In genomic region chr18:49613741-49614151, GRCh38 we compare ENCODE assay signal across 15 cellular contexts. TPM values are rescaled to one million over a fixed set of nuclear protein-coding genes. Genes with fewer than 3 reads are reported as not detected.
DNase-seq lines count a peak whose midpoint lies in the region; ATAC-seq, FAIRE-seq and TF ChIP-seq lines count a peak whose summit lies in the region.
"Had no signal": no experiment of that assay in that cellular context is flagged by ENCODE, and none has a peak within 500 bp of the region (broad histone marks: within the 10 kb centered on the region; RNA-seq: fewer than 3 reads in every experiment).

No MANE protein-coding gene starts in this region.

- H3K79me1 ChIP-seq in H1 (ENCODE audit: low read depth, low read length) = no peaks in the 10 kb centered on the region

- no peak overlapping the region for H3K23ac ChIP-seq in H1 (ENCODE audit: insufficient read length)

- DNase-seq in DMS 273 (lab: John Stamatoyannopoulos, UW; ENCODE audit: unreplicated experiment) (peak; percentile 26), DMS 273 treated with DMSO at 0.1 percent for 48 hours (lab: John Stamatoyannopoulos, UW) (no peak), NCI-H2171 (lab: John Stamatoyannopoulos, UW) (peak; percentile 24), H1 (ENCODE audit: low read depth in 1 of 2, low spot score in 2 of 2) (no peak), neural crest cell (ENCODE audit: low read depth, low spot score) (no peak), OCI-LY7 (ENCODE audit: low spot score) (no peak), epidermal melanocyte (ENCODE audit: insufficient read length, low spot score) (no peak), T-helper 17 cell (no peak)
- DNase-seq: activated naive CD8-positive, alpha-beta T cell treated with anti-CD3 and anti-CD28 coated beads, Interleukin-2, amount 50 U/mL, for 24 hours; GF-D8; stimulated activated CD4-positive, alpha-beta T cell treated with anti-CD3 and anti-CD28 coated beads, Interleukin-15, amount 100 ng/mL, for 24 hours; testis had no signal

- H3K4me1 Mint-ChIP-seq in neural crest cell (peaks cover 31% of the 10 kb centered on the region), T-helper 17 cell (peaks cover 7% of the 10 kb centered on the region)
- H3K4me1 Mint-ChIP-seq: activated naive CD8-positive, alpha-beta T cell treated with anti-CD3 and anti-CD28 coated beads, Interleukin-2, amount 50 U/mL, for 24 hours had no signal

- H3K27me3 ChIP-seq in H1 (replicated peaks in 1 of 4; ENCODE audit: control insufficient read depth in 3 of 4, extremely low read depth in 1 of 4, insufficient read depth in 3 of 4, low read length in 3 of 4) = peaks cover 0 to 2% (median 0%) of the 10 kb centered on the region in 4 experiments; a peak in 1 of 7 replicates
- H3K27me3 ChIP-seq: testis had no signal

- H3K27me3 Mint-ChIP-seq in neural crest cell (ENCODE audit: low read depth) = no peaks in the 10 kb centered on the region
- peaks cover 36% of the 10 kb centered on the region for H3K27me3 Mint-ChIP-seq in T-helper 17 cell
- H3K27me3 Mint-ChIP-seq: activated naive CD8-positive, alpha-beta T cell treated with anti-CD3 and anti-CD28 coated beads, Interleukin-2, amount 50 U/mL, for 24 hours had no signal

- WGBS in H1 (ENCODE audit: extremely low coverage in 1 of 2, insufficient coverage in 1 of 2, insufficient read length in 1 of 2, insufficient replicate concordance in 2 of 2, low coverage in 1 of 2, low lambda C conversion rate in 2 of 2, missing lambda C conversion rate in 1 of 2), 2 experiments = 35% methylated on average over 3 of the region's 3 CpGs; no CpG with 5 or more reads in 1 of the 2 experiments

- 0 out of 2 replicates have a peak overlapping the region, but pooled peaks have one; percentile 17 for H2AK5ac ChIP-seq in H1 (ENCODE audit: low read depth, low read length)

- no peak overlapping the region for H3K56ac ChIP-seq in H1 (replicated peaks; ENCODE audit: insufficient read length, low read depth, low read length)

- H3K9me3 Mint-ChIP-seq in neural crest cell = no peaks in the 10 kb centered on the region
- H3K9me3 Mint-ChIP-seq: activated naive CD8-positive, alpha-beta T cell treated with anti-CD3 and anti-CD28 coated beads, Interleukin-2, amount 50 U/mL, for 24 hours had no signal

- H4K5ac ChIP-seq in H1 (ENCODE audit: insufficient read length, low read depth, low read length) = no peak overlapping the region

- TF ChIP-seq RAD21 in H1 (IDR thresholded peaks at IDR 0.05 in 1 of 2, conservative IDR thresholded peaks at IDR 0.05 in 1 of 2; ENCODE audit: low read depth in 2 of 2, low read length in 2 of 2) = no peak

- no peak for TF ChIP-seq CTCF in H1 (IDR thresholded peaks at IDR 0.05; ENCODE audit: control extremely low read depth in 1 of 3, insufficient read depth in 1 of 3, low read depth in 1 of 3, low read length in 3 of 3)
- no peak for TF ChIP-seq CTCF in neural crest cell (conservative IDR thresholded peaks at IDR 0.05)
- TF ChIP-seq CTCF in OCI-LY7 (conservative IDR thresholded peaks at IDR 0.05; ENCODE audit: low read length) = no peak

- H2BK20ac ChIP-seq in H1 (ENCODE audit: low read length) = peak overlapping the region; percentile 15; the same call in 1 of the 2 replicates

- H3K9ac ChIP-seq in H1 (replicated peaks in 1 of 4; ENCODE audit: extremely low read depth in 1 of 4, low read depth in 3 of 4, low read length in 3 of 4) = no peak overlapping the region; a peak in 1 of 7 replicates
- H3K9ac ChIP-seq: parathyroid adenoma had no signal

- H3K9me3 ChIP-seq in H1 (ENCODE audit: insufficient read depth in 2 of 2, low read depth in 1 of 2, low read length in 1 of 2) (no peaks in the 10 kb centered on the region), OCI-LY7 (ENCODE audit: low read length) (no peaks in the 10 kb centered on the region), T-helper 17 cell (ENCODE audit: control insufficient read depth, low read length, poor library complexity, severe bottlenecking) (no peaks in the 10 kb centered on the region)
- H3K9me3 ChIP-seq: testis had no signal

- no peak for TF ChIP-seq EP300 in H1 (IDR thresholded peaks at IDR 0.05; ENCODE audit: borderline replicate concordance in 1 of 2, low read depth in 2 of 2, low read length in 2 of 2)

- H3K4me1 ChIP-seq in H1 (replicated peaks in 1 of 4; ENCODE audit: control insufficient read depth in 3 of 4, insufficient read depth in 4 of 4, low read length in 3 of 4) = peaks cover 10 to 25% (median 21%) of the 10 kb centered on the region in 4 experiments
- H3K4me1 ChIP-seq in OCI-LY7 (ENCODE audit: insufficient read depth, low read length, poor library complexity, severe bottlenecking) = no peaks in the 10 kb centered on the region
- H3K4me1 ChIP-seq: parathyroid adenoma had no signal

- H3K4me3 Mint-ChIP-seq in neural crest cell = peak overlapping the region; percentile 14
- no peak overlapping the region for H3K4me3 Mint-ChIP-seq in T-helper 17 cell
- H3K4me3 Mint-ChIP-seq: activated naive CD8-positive, alpha-beta T cell treated with anti-CD3 and anti-CD28 coated beads, Interleukin-2, amount 50 U/mL, for 24 hours had no signal

- FAIRE-seq in H1 (lab: Jason Lieb, UNC) = no peak

- H3K27ac Mint-ChIP-seq in neural crest cell (ENCODE audit: unreplicated experiment) (peak overlapping the region; percentile 15), T-helper 17 cell (no peak overlapping the region)
- H3K27ac Mint-ChIP-seq: activated naive CD8-positive, alpha-beta T cell treated with anti-CD3 and anti-CD28 coated beads, Interleukin-2, amount 50 U/mL, for 24 hours had no signal

- H2AFZ ChIP-seq in H1 (ENCODE audit: low read length) = no peak overlapping the region
- H2AFZ ChIP-seq in OCI-LY7 (ENCODE audit: low read length) = no peak overlapping the region
- H2AFZ ChIP-seq: parathyroid adenoma had no signal

- H3K27ac ChIP-seq in H1 (ENCODE audit: low read depth, low read length) (no peak overlapping the region), OCI-LY7 (ENCODE audit: low read depth, low read length, poor library complexity, severe bottlenecking) (no peak overlapping the region)
- H3K27ac ChIP-seq: 22Rv1, parathyroid adenoma, testis had no signal

- intact Hi-C loops in OCI-LY7 (cut with micrococcal nuclease; ENCODE audit: unreplicated experiment) = no loop called here

- H4K8ac ChIP-seq in H1 (ENCODE audit: extremely low read depth, insufficient read depth, low read length) = no peak overlapping the region

- no peaks in the 10 kb centered on the region for H3K9me2 ChIP-seq in OCI-LY7 (ENCODE audit: insufficient read depth, low read length)

- no peak for TF ChIP-seq POLR2A in H1 (IDR thresholded peaks at IDR 0.05; ENCODE audit: control extremely low read depth in 1 of 2, low read depth in 2 of 2, low read length in 2 of 2)

- POLR2A ChIA-PET in H1 (lab: Charles Lee; ENCODE audit: partially characterized antibody) = interaction anchor here (1.2 to 2.0 kb wide), 4 partner anchors 17 to 127 kb away, joined by 3 to 4 read pairs (median 3); partner anchors contain the start of gene C18orf32
- POLR2A ChIA-PET in OCI-LY7 (lab: Charles Lee) = no interaction called here

- BruUV-seq in OCI-LY7 (replicated peaks; lab: Mats Ljungman, UMichigan) = no TSS peak

- no peak for ATAC-seq in T-helper 17 cell
- ATAC-seq: activated naive CD8-positive, alpha-beta T cell treated with anti-CD3 and anti-CD28 coated beads, Interleukin-2, amount 50 U/mL, for 24 hours had no signal

- H3K36me3 ChIP-seq in H1 (ENCODE audit: control insufficient read depth in 2 of 4, insufficient read depth in 4 of 4, low read length in 3 of 4) (no peaks in the 10 kb centered on the region), OCI-LY7 (ENCODE audit: insufficient read depth, low read length) (no peaks in the 10 kb centered on the region)

- no peak overlapping the region for H3K14ac ChIP-seq in H1 (ENCODE audit: insufficient read length)

- peak overlapping the region; percentile 4 for H3K4ac ChIP-seq in H1 (replicated peaks; ENCODE audit: insufficient read length, low read depth, low read length)

- peak overlapping the region; percentile 1; the same call in 1 of the 2 replicates for H3K18ac ChIP-seq in H1 (ENCODE audit: extremely low read depth, low read length)

- H2BK5ac ChIP-seq in H1 (ENCODE audit: low read depth, low read length) = peak overlapping the region; percentile 32; the same call in 1 of the 2 replicates

- H4K91ac ChIP-seq in H1 (replicated peaks; ENCODE audit: insufficient read length, low read length) = no peak overlapping the region

- H3K79me2 ChIP-seq in H1 (ENCODE audit: control insufficient read depth in 1 of 2, insufficient read depth in 2 of 2, low read length in 2 of 2) = no peaks in the 10 kb centered on the region
- no peaks in the 10 kb centered on the region for H3K79me2 ChIP-seq in OCI-LY7 (ENCODE audit: insufficient read depth, low read depth, low read length)
- H3K79me2 ChIP-seq: parathyroid adenoma had no signal

- no peaks in the 10 kb centered on the region for H3K23me2 ChIP-seq in H1 (ENCODE audit: low read depth, low read length)

- CTCF ChIA-PET in H1 (lab: Charles Lee; ENCODE audit: partially characterized antibody) (interaction anchor here (0.6 to 9.3 kb wide), 17 partner anchors 14 to 936 kb away, joined by 3 to 53 read pairs (median 3); no protein-coding TSS in a partner anchor), OCI-LY7 (lab: Charles Lee; ENCODE audit: unreplicated experiment) (no interaction called here)

- H4K20me1 ChIP-seq in H1 (replicated peaks in 1 of 2; ENCODE audit: control insufficient read depth in 1 of 2, insufficient read depth in 2 of 2, low read length in 2 of 2) (no peaks in the 10 kb centered on the region), OCI-LY7 (ENCODE audit: insufficient read depth, low read length) (no peaks in the 10 kb centered on the region)

- no peak overlapping the region for H2BK12ac ChIP-seq in H1 (ENCODE audit: low read depth, low read length)

- peak overlapping the region in 2 of 4 experiments; percentile 7 to 18; a peak in 2 of 8 replicates for H3K4me3 ChIP-seq in H1 (ENCODE audit: extremely low read depth in 1 of 4, insufficient read depth in 2 of 4, low read depth in 3 of 4, low read length in 4 of 4)
- H3K4me3 ChIP-seq in OCI-LY7 (ENCODE audit: low read depth, low read length, poor library complexity, severe bottlenecking) = no peak overlapping the region
- H3K4me3 ChIP-seq: lung, testis had no signal

- H2BK15ac ChIP-seq in H1 (ENCODE audit: low read length) = no peak overlapping the region

- H3K36me3 Mint-ChIP-seq in neural crest cell (ENCODE audit: low read depth) = no peaks in the 10 kb centered on the region
- no peaks in the 10 kb centered on the region for H3K36me3 Mint-ChIP-seq in T-helper 17 cell (ENCODE audit: low read depth)

- H2BK120ac ChIP-seq in H1 (replicated peaks; ENCODE audit: low read depth, low read length) = peak overlapping the region; percentile 56

- H3K4me2 ChIP-seq in H1 (ENCODE audit: insufficient read depth in 1 of 2, low read depth in 2 of 2, low read length in 2 of 2) = peak overlapping the region; percentile 30 to 56
- no peak overlapping the region for H3K4me2 ChIP-seq in OCI-LY7 (ENCODE audit: low read length)

RNA-seq across cellular contexts. Expression of gene LIPG, which starts 51.9 kb away (rescaled TPM):
- 9.8 and 11.8 TPM in 2 replicates for total RNA-seq in H1 (2021; fragmentation: NEBNext Ultra II Directional; extraction: Animal tissue kit (Norgen Biotek cat#: 25700))
- 8.3 and 9.2 TPM in 2 replicates for polyA plus RNA-seq in H1 (2011; rRNA removed)
- polyA plus RNA-seq in H1 (2011; cell fraction: cytosol; rRNA removed) = 9.2 TPM
- 12.6 TPM for polyA plus RNA-seq in H1 (2011; cell fraction: nucleus; rRNA removed)
- polyA plus RNA-seq in H1 (2012, experiment 1 of 2) = 9.5 to 11.9 TPM (median 9.9 TPM) in 4 replicates
- 2.6 TPM for polyA plus RNA-seq in H1 (2012, experiment 2 of 2)
- polyA plus RNA-seq in H1 (2013, experiment 1 of 2) = 11.7 TPM
- 13.4 TPM for polyA plus RNA-seq in H1 (2013, experiment 2 of 2)
- 21.1 and 36.4 TPM in 2 replicates for polyA minus RNA-seq in H1 (2011; rRNA and poly(A)+ RNA removed)
- polyA minus RNA-seq in H1 (2011; cell fraction: cytosol; rRNA and poly(A)+ RNA removed) = 8.1 TPM
- 14.5 TPM for polyA minus RNA-seq in H1 (2011; cell fraction: nucleus; rRNA and poly(A)+ RNA removed)
- total RNA-seq in neural crest cell = 28.4 and 32.4 TPM in 2 replicates
- not detected in 2 replicates for total RNA-seq in OCI-LY7 (2014; rRNA removed; shearing (Covaris generic))
- not detected in 2 replicates for total RNA-seq in OCI-LY7 (2022)
- total RNA-seq in T-helper 17 cell = not detected

Comparison
In these comparisons a context has a peak if more than half of its experiments do, and no peak if none do; other contexts are left out.
1. DNase-seq: peak in DMS 273 (single experiment) and NCI-H2171 (single experiment); none in DMS 273 treated with DMSO at 0.1 percent for 48 hours (single experiment), H1 (0 of 2), neural crest cell (single experiment), OCI-LY7 (single experiment), epidermal melanocyte (single experiment) and T-helper 17 cell (0 of 3).
2. RNA of gene LIPG, which starts 51.9 kb away (total RNA-seq): 28.4 to 32.4 TPM in neural crest cell and 9.8 to 11.8 TPM in H1; not detected in T-helper 17 cell and not detected in OCI-LY7; every median in the first group is over 10 times any median in the second.